22 cellular contexts compared by ENCODE assay signal in genomic region chr4:95910749-95911148, GRCh38.
"Had no signal": no experiment of that assay in that cellular context is flagged by ENCODE, and none has a peak within 500 bp of the region (broad histone marks: within the 10 kb centered on the region; RNA-seq: fewer than 3 reads in every experiment).

No MANE protein-coding gene starts in this region.

- H3K27ac ChIP-seq: breast epithelium, ovary, prostate gland, skin epidermis, thoracic aorta had no signal

- H3K9me3 ChIP-seq: breast epithelium, ovary, prostate gland, thoracic aorta had no signal

- H3K4me1 ChIP-seq: breast epithelium, prostate gland had no signal

- H3K36me3 ChIP-seq: breast epithelium, ovary, prostate gland, thoracic aorta had no signal

- DNase-seq: activated CD4-positive, alpha-beta T cell treated with anti-CD3 and anti-CD28 coated beads for 36 hours; activated CD4-positive, CD25-positive, alpha-beta regulatory T cell; activated CD8-positive, alpha-beta memory T cell treated with anti-CD3 and anti-CD28 coated beads, Interleukin-2, amount 10 ng/mL, durations not matched to agents 7 days and 5 days; activated CD8-positive, alpha-beta T cell treated with anti-CD3 and anti-CD28 coated beads, Interleukin-2, amount 10 ng/mL, durations not matched to agents 7 days and 5 days; activated naive CD4-positive, alpha-beta T cell; activated T-cell treated with anti-CD3 and anti-CD28 coated beads, Interleukin-2, amount 50 U/mL, for 72 hours; central memory CD4-positive, alpha-beta T cell; glutamatergic neuron; left cardiac atrium; mammary epithelial cell; naive B cell; retina; stimulated activated CD4-positive, alpha-beta T cell treated with anti-CD3 and anti-CD28 coated beads, Interleukin-12 subunit alpha, Interleukin-12 subunit beta, amount 100 ng/mL, for 4 hours; stimulated activated CD4-positive, alpha-beta T cell treated with anti-CD3 and anti-CD28 coated beads, Interleukin-4, amount 100 ng/mL, for 1 hour; trophoblast cell had no signal

- ATAC-seq: activated CD4-positive, alpha-beta T cell treated with anti-CD3 and anti-CD28 coated beads for 36 hours; activated CD8-positive, alpha-beta memory T cell treated with anti-CD3 and anti-CD28 coated beads, Interleukin-2, amount 10 ng/mL, durations not matched to agents 7 days and 5 days; activated CD8-positive, alpha-beta T cell treated with anti-CD3 and anti-CD28 coated beads, Interleukin-2, amount 10 ng/mL, durations not matched to agents 7 days and 5 days; activated naive CD4-positive, alpha-beta T cell treated with anti-CD3 and anti-CD28 coated beads, Interleukin-2, amount 50 U/mL, for 72 hours; activated T-cell treated with anti-CD3 and anti-CD28 coated beads, Interleukin-2, amount 50 U/mL, for 72 hours; left cardiac atrium; sciatic nerve had no signal

- H3K4me3 ChIP-seq: breast epithelium, ovary, prostate gland, skin epidermis, thoracic aorta had no signal

- H3K27me3 ChIP-seq: breast epithelium, ovary had no signal
